ENCODE assay signal across 16 cellular contexts in genomic region chr16:9395958-9396359, GRCh38.
"Had no signal": no experiment of that assay in that cellular context is flagged by ENCODE, and none has a peak within 500 bp of the region (broad histone marks: within the 10 kb centered on the region; RNA-seq: fewer than 3 reads in every experiment).

No MANE protein-coding gene starts in this region.

- H3K4me1 ChIP-seq: esophagus muscularis mucosa, tibial nerve had no signal

- H3K36me3 ChIP-seq: esophagus muscularis mucosa, neutrophil, tibial nerve had no signal

- H3K27me3 ChIP-seq: esophagus muscularis mucosa, neutrophil, tibial nerve had no signal

- DNase-seq: activated CD4-positive, alpha-beta T cell treated with anti-CD3 and anti-CD28 coated beads, Interleukin-2, amount 10 ng/mL, durations not matched to agents 24 days and 14 days; activated CD4-positive, CD25-positive, alpha-beta regulatory T cell; activated naive CD8-positive, alpha-beta T cell treated with anti-CD3 and anti-CD28 coated beads for 36 hours; amygdala; central memory CD4-positive, alpha-beta T cell; hippocampal formation; posterior cingulate gyrus; small intestine; stimulated activated CD4-positive, alpha-beta T cell treated with anti-CD3 and anti-CD28 coated beads, Interleukin-4, amount 100 ng/mL, for 24 hours; stimulated activated naive CD4-positive, alpha-beta T cell treated with Interleukin-2 at 50 U/mL for 16 hours; substantia nigra had no signal

- H3K4me3 ChIP-seq: coronary artery, esophagus muscularis mucosa, lung, tibial nerve had no signal

- H3K9me3 ChIP-seq: esophagus muscularis mucosa, neutrophil had no signal

- H3K27ac ChIP-seq: coronary artery, esophagus muscularis mucosa, neutrophil, tibial nerve had no signal
